ENCODE assay signal across 38 cellular contexts in the genomic region with DNA sequence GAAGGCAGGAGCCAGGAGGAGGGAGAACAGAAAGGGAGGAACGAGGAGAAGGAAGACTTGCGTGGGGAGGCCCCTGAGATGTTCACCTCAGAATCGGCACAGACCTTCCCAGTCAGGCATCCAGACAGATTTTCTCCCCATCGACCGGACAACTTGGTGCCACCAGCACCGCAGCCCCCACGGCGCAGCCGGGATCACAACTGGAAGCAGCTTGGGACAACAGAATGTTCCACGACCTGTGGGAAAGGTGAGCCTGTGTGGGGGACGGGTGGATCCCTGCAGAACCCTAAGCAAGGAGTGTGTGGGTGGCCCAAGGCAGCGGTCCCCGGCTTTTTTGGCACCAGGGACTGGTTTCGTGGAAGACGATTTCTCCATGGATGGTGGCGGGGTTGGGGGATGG.
"Had no signal": no experiment of that assay in that cellular context is flagged by ENCODE, and none has a peak within 500 bp of the region (broad histone marks: within the 10 kb centered on the region; RNA-seq: fewer than 3 reads in every experiment).

No MANE protein-coding gene starts in this region.

- H3K4me1 Mint-ChIP-seq: activated B cell treated with CpG ODN at 0.5 μM for 24 hours; activated CD4-positive, alpha-beta T cell treated with anti-CD3 and anti-CD28 coated beads, Interleukin-2, amount 10 ng/mL, durations not matched to agents 24 days and 14 days; activated naive CD8-positive, alpha-beta T cell treated with anti-CD3 and anti-CD28 coated beads for 36 hours; activated T-helper 17 cell treated with anti-CD3 and anti-CD28 coated beads, Interleukin-2, amount 50 U/mL, for 72 hours; central memory CD8-positive, alpha-beta T cell had no signal

- H3K27ac ChIP-seq: adrenal gland, body of pancreas, brain microvascular endothelial cell, breast epithelium, cardiac muscle cell, VCaP had no signal

- H3K4me3 ChIP-seq: adrenal gland, body of pancreas, breast epithelium, cardiac muscle cell had no signal

- H3K9me3 Mint-ChIP-seq: activated B cell treated with CpG ODN at 0.5 μM for 24 hours; activated CD4-positive, alpha-beta memory T cell treated with anti-CD3 and anti-CD28 coated beads for 36 hours; activated CD4-positive, alpha-beta T cell treated with anti-CD3 and anti-CD28 coated beads, Interleukin-2, amount 10 ng/mL, durations not matched to agents 24 days and 14 days; activated CD8-positive, alpha-beta T cell treated with anti-CD3 and anti-CD28 coated beads for 36 hours; activated naive CD4-positive, alpha-beta T cell treated with anti-CD3 and anti-CD28 coated beads for 36 hours; activated naive CD4-positive, alpha-beta T cell treated with anti-CD3 and anti-CD28 coated beads, Interleukin-2, amount 50 U/mL, for 72 hours; activated naive CD8-positive, alpha-beta T cell treated with anti-CD3 and anti-CD28 coated beads for 36 hours; activated T-cell treated with anti-CD3 and anti-CD28 coated beads, Interleukin-2, amount 50 U/mL, for 4 hours; activated T-cell treated with anti-CD3 and anti-CD28 coated beads, Interleukin-2, amount 50 U/mL, for 72 hours; activated T-helper 1 cell treated with anti-CD3 and anti-CD28 coated beads, Interleukin-12 subunit alpha, Interleukin-12 subunit beta, Interleukin-2, Interleukin-4 antibody, amounts not matched to agents 30 ng/mL and 10 ng/mL and 1 ng/mL, durations not matched to agents 14 hours and 24 hours and 36 hours; activated T-helper 17 cell treated with anti-CD3 and anti-CD28 coated beads, Interleukin-2, amount 50 U/mL, for 72 hours; central memory CD8-positive, alpha-beta T cell; T-helper 1 cell treated with Interleukin-12 subunit alpha and Interleukin-12 subunit beta and Interleukin-4 antibody, amounts not matched to agents 30 μg/mL and 1 μg/mL, for 36 hours; T-helper 2 cell treated with Interferon-gamma antibody and Interleukin-4, amounts not matched to agents 5 μg/mL and 100 μg/mL, for 36 hours had no signal

- H3K4me3 Mint-ChIP-seq: activated B cell treated with CpG ODN at 0.5 μM for 24 hours; activated CD4-positive, alpha-beta memory T cell treated with anti-CD3 and anti-CD28 coated beads for 36 hours; activated CD4-positive, alpha-beta T cell treated with anti-CD3 and anti-CD28 coated beads, Interleukin-2, amount 10 ng/mL, durations not matched to agents 24 days and 14 days; activated CD8-positive, alpha-beta T cell treated with anti-CD3 and anti-CD28 coated beads for 36 hours; activated naive CD4-positive, alpha-beta T cell treated with anti-CD3 and anti-CD28 coated beads for 36 hours; activated naive CD8-positive, alpha-beta T cell treated with anti-CD3 and anti-CD28 coated beads for 36 hours; activated T-cell treated with anti-CD3 and anti-CD28 coated beads, Interleukin-2, amount 50 U/mL, for 4 hours; activated T-cell treated with anti-CD3 and anti-CD28 coated beads, Interleukin-2, amount 50 U/mL, for 72 hours; activated T-helper 1 cell treated with anti-CD3 and anti-CD28 coated beads, Interleukin-12 subunit alpha, Interleukin-12 subunit beta, Interleukin-2, Interleukin-4 antibody, amounts not matched to agents 30 ng/mL and 10 ng/mL and 1 ng/mL, durations not matched to agents 14 hours and 24 hours and 36 hours; activated T-helper 17 cell treated with anti-CD3 and anti-CD28 coated beads, Interleukin-2, amount 50 U/mL, for 72 hours; central memory CD8-positive, alpha-beta T cell; T-helper 1 cell treated with Interleukin-12 subunit alpha and Interleukin-12 subunit beta and Interleukin-4 antibody, amounts not matched to agents 30 μg/mL and 1 μg/mL, for 36 hours; T-helper 2 cell treated with Interferon-gamma antibody and Interleukin-4, amounts not matched to agents 5 μg/mL and 100 μg/mL, for 36 hours had no signal

- ATAC-seq: activated CD8-positive, alpha-beta T cell treated with anti-CD3 and anti-CD28 coated beads for 36 hours; activated naive CD4-positive, alpha-beta T cell treated with anti-CD3 and anti-CD28 coated beads, Interleukin-2, amount 50 U/mL, for 72 hours; activated T-cell treated with anti-CD3 and anti-CD28 coated beads, Interleukin-2, amount 50 U/mL, for 4 hours; activated T-cell treated with anti-CD3 and anti-CD28 coated beads, Interleukin-2, amount 50 U/mL, for 72 hours; activated T-helper 17 cell treated with anti-CD3 and anti-CD28 coated beads, Interleukin-2, amount 50 U/mL, for 72 hours; body of pancreas had no signal

- H3K27ac Mint-ChIP-seq: activated B cell treated with CpG ODN at 0.5 μM for 24 hours; activated CD4-positive, alpha-beta memory T cell treated with anti-CD3 and anti-CD28 coated beads for 36 hours; activated CD4-positive, alpha-beta T cell treated with anti-CD3 and anti-CD28 coated beads, Interleukin-2, amount 10 ng/mL, durations not matched to agents 24 days and 14 days; activated CD8-positive, alpha-beta T cell treated with anti-CD3 and anti-CD28 coated beads for 36 hours; activated naive CD4-positive, alpha-beta T cell treated with anti-CD3 and anti-CD28 coated beads for 36 hours; activated naive CD8-positive, alpha-beta T cell treated with anti-CD3 and anti-CD28 coated beads for 36 hours; activated T-cell treated with anti-CD3 and anti-CD28 coated beads, Interleukin-2, amount 50 U/mL, for 72 hours; activated T-helper 1 cell treated with anti-CD3 and anti-CD28 coated beads, Interleukin-12 subunit alpha, Interleukin-12 subunit beta, Interleukin-2, Interleukin-4 antibody, amounts not matched to agents 30 ng/mL and 10 ng/mL and 1 ng/mL, durations not matched to agents 14 hours and 24 hours and 36 hours; activated T-helper 17 cell treated with anti-CD3 and anti-CD28 coated beads, Interleukin-2, amount 50 U/mL, for 72 hours; T-helper 1 cell treated with Interleukin-12 subunit alpha and Interleukin-12 subunit beta and Interleukin-4 antibody, amounts not matched to agents 30 μg/mL and 1 μg/mL, for 36 hours; T-helper 2 cell treated with Interferon-gamma antibody and Interleukin-4, amounts not matched to agents 5 μg/mL and 100 μg/mL, for 36 hours had no signal

- H3K27me3 Mint-ChIP-seq: central memory CD8-positive, alpha-beta T cell had no signal

- H3K9me3 ChIP-seq: adrenal gland, body of pancreas, breast epithelium had no signal

- H3K4me1 ChIP-seq: adrenal gland, body of pancreas, breast epithelium had no signal

- H3K36me3 Mint-ChIP-seq: activated CD4-positive, alpha-beta memory T cell treated with anti-CD3 and anti-CD28 coated beads for 36 hours; activated naive CD4-positive, alpha-beta T cell treated with anti-CD3 and anti-CD28 coated beads, Interleukin-2, amount 50 U/mL, for 72 hours; activated naive CD8-positive, alpha-beta T cell treated with anti-CD3 and anti-CD28 coated beads for 36 hours had no signal

- H3K36me3 ChIP-seq: adrenal gland, breast epithelium, cardiac muscle cell had no signal

- H3K27me3 ChIP-seq: adrenal gland, body of pancreas, brain microvascular endothelial cell, breast epithelium, cardiac muscle cell had no signal

- DNase-seq: activated B cell treated with CpG ODN at 0.5 μM for 24 hours; activated CD4-positive, alpha-beta memory T cell treated with anti-CD3 and anti-CD28 coated beads for 36 hours; activated CD4-positive, alpha-beta T cell treated with anti-CD3 and anti-CD28 coated beads for 4 hours; activated CD4-positive, alpha-beta T cell treated with anti-CD3 and anti-CD28 coated beads, Interleukin-2, amount 10 ng/mL, durations not matched to agents 24 days and 14 days; activated CD4-positive, alpha-beta T cell treated with anti-CD3 and anti-CD28 coated beads, Interleukin-2, amount 50 U/mL, for 1 hour; activated CD4-positive, alpha-beta T cell treated with anti-CD3 and anti-CD28 coated beads, Interleukin-2, amount 50 U/mL, for 4 hours; activated CD4-positive, CD25-positive, alpha-beta regulatory T cell treated with anti-CD3 and anti-CD28 coated beads, Interleukin-2, amount 50 U/mL, for 72 hours; activated CD8-positive, alpha-beta memory T cell treated with anti-CD3 and anti-CD28 coated beads, Interleukin-2, amount 50 U/mL, for 4 hours; activated CD8-positive, alpha-beta T cell treated with anti-CD3 and anti-CD28 coated beads for 36 hours; activated effector memory CD4-positive, alpha-beta T cell treated with anti-CD3 and anti-CD28 coated beads, Interleukin-2, amount 50 U/mL, for 16 hours; activated gamma-delta T cell treated with Interleukin-2 at 50 U/mL for 16 hours; activated naive CD4-positive, alpha-beta T cell; activated naive CD4-positive, alpha-beta T cell treated with anti-CD3 and anti-CD28 coated beads for 36 hours; activated naive CD4-positive, alpha-beta T cell treated with anti-CD3 and anti-CD28 coated beads, Interleukin-2, amount 50 U/mL, for 16 hours; activated naive CD8-positive, alpha-beta T cell treated with anti-CD3 and anti-CD28 coated beads for 36 hours; activated T-cell treated with anti-CD3 and anti-CD28 coated beads for 4 hours; activated T-cell treated with anti-CD3 and anti-CD28 coated beads, Interleukin-2, amount 50 U/mL, for 1 hour; activated T-cell treated with anti-CD3 and anti-CD28 coated beads, Interleukin-2, amount 50 U/mL, for 4 hours; activated T-cell treated with anti-CD3 and anti-CD28 coated beads, Interleukin-2, amount 50 U/mL, for 72 hours; adrenal gland; amniotic stem cell; aorta; body of pancreas; brain microvascular endothelial cell; caudate nucleus; cerebellar nuclear complex; T-helper 1 cell; T-helper 2 cell; T-helper 9 cell had no signal
